Comparison of ENCODE assay signal across 9 cellular contexts in genomic region chr22:31952459-31952858, GRCh38. TPM values are rescaled to one million over a fixed set of nuclear protein-coding genes. Genes with fewer than 3 reads are reported as not detected.
A peak's percentile ranks its signal among the peaks of the same experiment; 100 is the strongest.
DNase-seq lines count a peak whose midpoint lies in the region; ATAC-seq and TF ChIP-seq lines count a peak whose summit lies in the region.
"Had no signal": no experiment of that assay in that cellular context is flagged by ENCODE, and none has a peak within 500 bp of the region (broad histone marks: within the 10 kb centered on the region; RNA-seq: fewer than 3 reads in every experiment).

No MANE protein-coding gene starts in this region.

- in situ Hi-C loops in gastrocnemius medialis (cut with MboI; ENCODE audit: low sequenced_read_pairs in 4 of 4), result loop anchor here in 1 of 4 donors (25.0 kb wide), 1 partner anchor 510 kb away; the partner anchor contains the start of genes BPIFC and FBXO7

- peaks cover 95% of the 10 kb centered on the region for H3K79me2 ChIP-seq in neural progenitor cell (ENCODE audit: low read depth)

- peaks cover 8% of the 10 kb centered on the region for H3F3A ChIP-seq in neural progenitor cell (ENCODE audit: low read depth)

- no peak for TF ChIP-seq CTCF in fibroblast of pulmonary artery (IDR thresholded peaks at IDR 0.05; ENCODE audit: low read length, missing control alignments)
- no peak for TF ChIP-seq CTCF in gastrocnemius medialis (IDR thresholded peaks at IDR 0.05 in 4 of 5, conservative IDR thresholded peaks at IDR 0.05 in 1 of 5)
- no peak for TF ChIP-seq CTCF in CD14-positive monocyte (IDR thresholded peaks at IDR 0.05)
- no peak for TF ChIP-seq CTCF in neural progenitor cell (IDR thresholded peaks at IDR 0.05)

- H3K36me3 Mint-ChIP-seq in T-helper 17 cell (ENCODE audit: low read depth), result peaks cover 10% of the 10 kb centered on the region
- H3K36me3 Mint-ChIP-seq in CD14-positive monocyte, result peaks cover 43 to 69% of the 10 kb centered on the region in 2 donors
- peaks cover 55% of the 10 kb centered on the region for H3K36me3 Mint-ChIP-seq in neural progenitor cell

- no peak overlapping the region for H3K4me3 Mint-ChIP-seq in T-helper 17 cell
- no peak overlapping the region for H3K4me3 Mint-ChIP-seq in CD14-positive monocyte
- H3K4me3 Mint-ChIP-seq in neural progenitor cell, result no peak overlapping the region

- H3K9me3 Mint-ChIP-seq in CD14-positive monocyte (no peaks in the 10 kb centered on the region), neural progenitor cell (no peaks in the 10 kb centered on the region)

- H3K4me1 ChIP-seq in gastrocnemius medialis (peaks cover 27 to 39% of the 10 kb centered on the region in 2 donors), neural progenitor cell (no peaks in the 10 kb centered on the region)

- H3K9ac ChIP-seq in neural progenitor cell, result no peak overlapping the region

- H2AFZ ChIP-seq in neural progenitor cell (replicated peaks), result no peak overlapping the region

- intact Hi-C loops in gastrocnemius medialis (cut with DNase I; ENCODE audit: low total_unique reads), result no loop called here
- intact Hi-C loops in CD14-positive monocyte (cut with micrococcal nuclease), result loop anchor here (5.0 kb wide), 1 partner anchor 35 kb away; no protein-coding TSS in a partner anchor

- H3K27ac ChIP-seq in gastrocnemius medialis, result peak overlapping the region; percentile 76 to 79 (median 78)
- H3K27ac ChIP-seq in neural progenitor cell, result no peak overlapping the region

- H3K27me3 ChIP-seq in gastrocnemius medialis (no peaks in the 10 kb centered on the region), neural progenitor cell (no peaks in the 10 kb centered on the region)

- H3K27ac Mint-ChIP-seq in T-helper 17 cell (peak overlapping the region; percentile 97), CD14-positive monocyte (peak overlapping the region in 3 of 7 donors; percentile 41 to 88 (median 55)), neural progenitor cell (no peak overlapping the region)

- H3K9me3 ChIP-seq in T-helper 17 cell (ENCODE audit: control insufficient read depth, low read length, poor library complexity, severe bottlenecking) (no peaks in the 10 kb centered on the region), gastrocnemius medialis (no peaks in the 10 kb centered on the region), neural progenitor cell (ENCODE audit: low read depth) (no peaks in the 10 kb centered on the region)

- peaks cover 94% of the 10 kb centered on the region for H4K20me1 ChIP-seq in neural progenitor cell (ENCODE audit: low read depth)

- H3K27me3 Mint-ChIP-seq in T-helper 17 cell (no peaks in the 10 kb centered on the region), CD14-positive monocyte (ENCODE audit: low read depth in 3 of 3) (no peaks in the 10 kb centered on the region), neural progenitor cell (ENCODE audit: insufficient read depth, low read depth) (peaks cover 3% of the 10 kb centered on the region)

- H3K36me3 ChIP-seq in gastrocnemius medialis (peaks cover 0 to 22% of the 10 kb centered on the region in 2 donors), neural progenitor cell (peaks cover 3% of the 10 kb centered on the region)

- peak; percentile 54 for DNase-seq in Daoy (ENCODE audit: low read depth)
- no peak for DNase-seq in T-helper 17 cell
- DNase-seq in fibroblast of pulmonary artery (ENCODE audit: low read depth), result peak; percentile 86
- no peak for DNase-seq in gastrocnemius medialis
- no peak for DNase-seq in CD14-positive monocyte (ENCODE audit: low spot score)
- DNase-seq in neural progenitor cell (ENCODE audit: low spot score), result no peak
- DNase-seq: OCI-M1 had no signal

- no peak overlapping the region for H3K4me3 ChIP-seq in fibroblast of pulmonary artery (replicated peaks; ENCODE audit: low read depth, low read length)
- H3K4me3 ChIP-seq in gastrocnemius medialis, result no peak overlapping the region
- no peak overlapping the region for H3K4me3 ChIP-seq in neural progenitor cell

- TF ChIP-seq POLR2A in gastrocnemius medialis (IDR thresholded peaks at IDR 0.05), result no peak

- no peak overlapping the region for H3K4me2 ChIP-seq in neural progenitor cell

- ATAC-seq in T-helper 17 cell (no peak), gastrocnemius medialis (no peak), GM21737 (IDR thresholded peaks at IDR 0.05; ENCODE audit: unreplicated experiment) (no peak), HG02623 (IDR thresholded peaks at IDR 0.05; ENCODE audit: unreplicated experiment) (no peak)

- H3K4me1 Mint-ChIP-seq in T-helper 17 cell, result peaks cover 69% of the 10 kb centered on the region
- H3K4me1 Mint-ChIP-seq in CD14-positive monocyte, result peaks cover 51% of the 10 kb centered on the region
- H3K4me1 Mint-ChIP-seq in neural progenitor cell, result peaks cover 14% of the 10 kb centered on the region

RNA-seq across cellular contexts. Expression of gene YWHAH, which starts 8.1 kb away (rescaled TPM):
- total RNA-seq in Daoy (2014; rRNA removed; shearing (Covaris generic)), result 195 and 222 TPM in 2 replicates
- total RNA-seq in T-helper 17 cell, result 100 to 1,000 TPM in 1 of 2 donors, 10 to 100 TPM in 1; 84.2 to 114 TPM
- total RNA-seq in gastrocnemius medialis, result 10 to 100 TPM; 26.6 to 65.8 (median 45.7) TPM
- 100 to 1,000 TPM; 132 to 136 TPM for polyA plus RNA-seq in CD14-positive monocyte
- total RNA-seq in neural progenitor cell (ENCODE audit: low replicate concordance), result 154 and 158 TPM in 2 replicates

Comparison
In these comparisons a context has a peak if more than half of its experiments do, and no peak if none do; other contexts are left out.
1. DNase-seq: peak in Daoy (single experiment) and fibroblast of pulmonary artery (single experiment); none in T-helper 17 cell (0 of 3), gastrocnemius medialis (0 of 2), CD14-positive monocyte (single experiment) and neural progenitor cell (single experiment).